ENCODE assay signal across 14 cellular contexts in genomic region chr4:186227221-186227620, GRCh38. TPM values are rescaled to one million over a fixed set of nuclear protein-coding genes. Genes with fewer than 3 reads are reported as not detected.
A peak's percentile ranks its signal among the peaks of the same experiment; 100 is the strongest.
DNase-seq lines count a peak whose midpoint lies in the region; ATAC-seq and TF ChIP-seq lines count a peak whose summit lies in the region.
"Had no signal": no experiment of that assay in that cellular context is flagged by ENCODE, and none has a peak within 500 bp of the region (broad histone marks: within the 10 kb centered on the region; RNA-seq: fewer than 3 reads in every experiment).

Gene KLKB1 (plus strand): TSS chr4:186227507. CDS start chr4:186228196, 689 bp downstream.

- peaks cover 0 to 14% (median 0%) of the 10 kb centered on the region in 12 donors for H3K4me1 ChIP-seq in heart left ventricle
- H3K4me1 ChIP-seq in thoracic aorta (ENCODE audit: control insufficient read depth in 1 of 2, low read depth in 2 of 2), result peaks cover 0 to 6% of the 10 kb centered on the region in 2 donors
- H3K4me1 ChIP-seq in neural progenitor cell, result no peaks in the 10 kb centered on the region

- peaks cover 7% of the 10 kb centered on the region for H3K36me3 Mint-ChIP-seq in neural progenitor cell

- H3K4me1 Mint-ChIP-seq in neural progenitor cell, result no peaks in the 10 kb centered on the region
- H3K4me1 Mint-ChIP-seq: activated CD4-positive, alpha-beta T cell treated with anti-CD3 and anti-CD28 coated beads for 36 hours had no signal

- 43 to 55% (median 50%) methylated on average over 5 of the region's 5 CpGs for WGBS in heart left ventricle, 4 donors

- no peak within 1 kb of the TSS for H2AFZ ChIP-seq in neural progenitor cell (replicated peaks)

- H3K4me3 ChIP-seq in heart left ventricle, result peak within 1 kb of the TSS in 8 of 12 donors; percentile 1 to 50 (median 17)
- H3K4me3 ChIP-seq in astrocyte of the cerebellum (ENCODE audit: low read depth, low read length), result no peak within 1 kb of the TSS
- peak within 1 kb of the TSS; percentile 22 for H3K4me3 ChIP-seq in thoracic aorta
- H3K4me3 ChIP-seq in neural progenitor cell, result no peak within 1 kb of the TSS

- no peak within 1 kb of the TSS for H3K9ac ChIP-seq in neural progenitor cell

- H3K27me3 Mint-ChIP-seq in neural progenitor cell (ENCODE audit: insufficient read depth, low read depth), result peaks cover 3% of the 10 kb centered on the region
- H3K27me3 Mint-ChIP-seq: activated CD4-positive, alpha-beta T cell treated with anti-CD3 and anti-CD28 coated beads for 36 hours had no signal

- no peak within 1 kb of the TSS for H3K4me2 ChIP-seq in neural progenitor cell

- H4K20me1 ChIP-seq in neural progenitor cell (ENCODE audit: low read depth), result no peaks in the 10 kb centered on the region

- no peak for TF ChIP-seq CTCF in heart left ventricle (IDR thresholded peaks at IDR 0.05)
- no peak for TF ChIP-seq CTCF in astrocyte of the cerebellum (IDR thresholded peaks at IDR 0.05; ENCODE audit: low read depth, low read length, missing control alignments)
- no peak for TF ChIP-seq CTCF in thoracic aorta (IDR thresholded peaks at IDR 0.05)
- no peak for TF ChIP-seq CTCF in neural progenitor cell (IDR thresholded peaks at IDR 0.05)

- no peak within 1 kb of the TSS for H3K27ac Mint-ChIP-seq in neural progenitor cell
- H3K27ac Mint-ChIP-seq: activated CD4-positive, alpha-beta T cell treated with anti-CD3 and anti-CD28 coated beads for 36 hours had no signal

- H3K79me2 ChIP-seq in neural progenitor cell (ENCODE audit: low read depth), result no peaks in the 10 kb centered on the region

- TF ChIP-seq POLR2A in heart left ventricle (IDR thresholded peaks at IDR 0.05), result no peak

- peaks cover 0 to 19% (median 1%) of the 10 kb centered on the region in 12 donors for H3K9me3 ChIP-seq in heart left ventricle
- peaks cover 4% of the 10 kb centered on the region for H3K9me3 ChIP-seq in thoracic aorta
- H3K9me3 ChIP-seq in neural progenitor cell (ENCODE audit: low read depth), result peaks cover 11% of the 10 kb centered on the region

- intact Hi-C loops in heart left ventricle (cut with DNase I), result no loop called here
- intact Hi-C loops in left cardiac atrium (cut with DNase I), result no loop called here
- intact Hi-C loops in left colon (cut with DNase I, micrococcal nuclease), result no loop called here

- H3K27me3 ChIP-seq in heart left ventricle, result no peaks in the 10 kb centered on the region
- H3K27me3 ChIP-seq in thoracic aorta (replicated peaks; ENCODE audit: insufficient read depth), result no peaks in the 10 kb centered on the region
- no peaks in the 10 kb centered on the region for H3K27me3 ChIP-seq in neural progenitor cell

- no peak within 1 kb of the TSS for H3K4me3 Mint-ChIP-seq in neural progenitor cell
- H3K4me3 Mint-ChIP-seq: activated CD4-positive, alpha-beta T cell treated with anti-CD3 and anti-CD28 coated beads for 36 hours had no signal

- peak within 1 kb of the TSS in 1 of 12 donors; percentile 5 for H3K27ac ChIP-seq in heart left ventricle
- H3K27ac ChIP-seq in thoracic aorta, result no peak within 1 kb of the TSS
- no peak within 1 kb of the TSS for H3K27ac ChIP-seq in neural progenitor cell
- H3K27ac ChIP-seq: epithelial cell of prostate had no signal

- peaks cover 29% of the 10 kb centered on the region for H3K9me3 Mint-ChIP-seq in neural progenitor cell

- ATAC-seq in heart left ventricle (no peak), left cardiac atrium (no peak), left colon (peak; percentile 84), thoracic aorta (ENCODE audit: insufficient number of reproducible peaks, low FRiP score, low read depth) (no peak), HG02588 (IDR thresholded peaks at IDR 0.05; ENCODE audit: unreplicated experiment) (no peak)
- ATAC-seq: activated CD4-positive, alpha-beta T cell treated with anti-CD3 and anti-CD28 coated beads for 36 hours had no signal

- DNase-seq in heart left ventricle (no peak), left cardiac atrium (no peak), astrocyte of the cerebellum (ENCODE audit: low read depth) (peak; percentile 3), left colon (no peak), thoracic aorta (ENCODE audit: low spot score) (no peak), NCI-H2171 treated with DMSO at 0.1 percent for 48 hours (lab: John Stamatoyannopoulos, UW) (no peak), neural progenitor cell (ENCODE audit: low spot score) (no peak)
- DNase-seq: activated CD4-positive, alpha-beta T cell treated with anti-CD3 and anti-CD28 coated beads for 36 hours; EL; MV-4-11; NK-92 treated with Interleukin-12 subunit alpha and Interleukin-12 subunit beta, amount 100 ng/mL, for 24 hours had no signal

- H3K36me3 ChIP-seq in heart left ventricle (no peaks in the 10 kb centered on the region), thoracic aorta (no peaks in the 10 kb centered on the region), neural progenitor cell (no peaks in the 10 kb centered on the region)

- H3F3A ChIP-seq in neural progenitor cell (ENCODE audit: low read depth), result no peaks in the 10 kb centered on the region

- in situ Hi-C loops in astrocyte of the cerebellum (cut with HindIII; ENCODE audit: low sequenced_read_pairs), result no loop called here

RNA-seq across cellular contexts. Expression of gene KLKB1, which starts in this region (rescaled TPM):
- total RNA-seq in heart left ventricle, result 1 to 10 TPM in 4 of 9 donors, under 1 TPM in 5; 0.35 to 2.1 (median 1.00) TPM
- polyA plus RNA-seq in heart left ventricle, result under 1 TPM; 0.33 to 0.72 TPM
- total RNA-seq in left cardiac atrium, result under 1 TPM; 0.84 to 0.85 TPM
- 1 to 10 TPM; 1.2 TPM for total RNA-seq in left colon
- total RNA-seq in thoracic aorta, result 1 to 10 TPM; 1.6 to 2.6 TPM
- total RNA-seq in neural progenitor cell (ENCODE audit: low replicate concordance), result 0.39 TPM in 1 of 2 replicates, not detected in the other
- total RNA-seq: activated CD4-positive, alpha-beta T cell treated with anti-CD3 and anti-CD28 coated beads for 36 hours had no signal
- polyA plus RNA-seq: neural cell had no signal

Comparison
In these comparisons a context has a peak if more than half of its experiments do, and no peak if none do; other contexts are left out.
1. H3K4me3 ChIP-seq: peak in heart left ventricle (8 of 12) and thoracic aorta (single experiment); none in astrocyte of the cerebellum (single experiment) and neural progenitor cell (single experiment).